1 cellular context compared by ENCODE assay signal in genomic region chr4:15655223-15656037, GRCh38.
TF ChIP-seq lines count a peak whose summit lies in the region.

TSS of gene FBXL5 (minus strand) at chr4:15655357. CDS start at chr4:15655287, 70 bp downstream.

TF ChIP-seq in HepG2, 621 proteins besides CTCF, POLR2A, EP300 and RAD21 (continued from another document and continues in another):
- TF ChIP-seq ZMAT5 (CRISPR knock-in tag; IDR thresholded peaks at IDR 0.05; ENCODE audit: borderline replicate concordance, low read depth) (no peak), POLR2G (IDR thresholded peaks at IDR 0.05; ENCODE audit: low read depth, low read length) (peak; percentile 84), EZH2 (conservative IDR thresholded peaks at IDR 0.05; ENCODE audit: low read depth, low read length) (no peak), MAFK (conservative IDR thresholded peaks at IDR 0.05 in 1 of 2, IDR thresholded peaks at IDR 0.05 in 1 of 2; ENCODE audit: low read length in 2 of 2) (no peak), THAP7 (CRISPR knock-in tag; IDR thresholded peaks at IDR 0.05) (0 out of 2 replicates have a peak, but pooled peaks have one; percentile 51), FOXA3 (CRISPR knock-in tag; IDR thresholded peaks at IDR 0.05) (0 out of 2 replicates have a peak, but pooled peaks have one; percentile 12), EEA1 (CRISPR knock-in tag; IDR thresholded peaks at IDR 0.05; ENCODE audit: borderline replicate concordance) (no peak), NBN (conservative IDR thresholded peaks at IDR 0.05) (no peak), ZNF275 (CRISPR knock-in tag; IDR thresholded peaks at IDR 0.05; ENCODE audit: borderline replicate concordance) (0 out of 2 replicates have a peak, but pooled peaks have one; percentile 22), SETDB1 (CRISPR knock-in tag; IDR thresholded peaks at IDR 0.05; ENCODE audit: borderline replicate concordance) (0 out of 2 replicates have a peak, but pooled peaks have one; percentile 67), HMGXB4 (CRISPR knock-in tag; IDR thresholded peaks at IDR 0.05; ENCODE audit: borderline replicate concordance in 1 of 2, low read depth in 1 of 2) (peak; percentile 16 to 34; a peak in 3 of 4 replicates), ZNF441 (CRISPR knock-in tag; IDR thresholded peaks at IDR 0.05; ENCODE audit: borderline replicate concordance) (peak; percentile 71), ZXDC (CRISPR knock-in tag; IDR thresholded peaks at IDR 0.05) (no peak), ZNF710 (CRISPR knock-in tag; IDR thresholded peaks at IDR 0.05; ENCODE audit: borderline replicate concordance) (0 out of 2 replicates have a peak, but pooled peaks have one; percentile 48), ZNF556 (CRISPR knock-in tag; IDR thresholded peaks at IDR 0.05; ENCODE audit: borderline replicate concordance) (no peak; the same call in 1 of the 2 replicates), ZBTB1 (CRISPR knock-in tag; IDR thresholded peaks at IDR 0.05; ENCODE audit: borderline replicate concordance) (no peak), ZMYM4 (CRISPR knock-in tag; IDR thresholded peaks at IDR 0.05) (peak; percentile 79), ZEB1 (IDR thresholded peaks at IDR 0.05; ENCODE audit: insufficient replicate concordance, low read depth) (no peak), ZNF10 (CRISPR knock-in tag; IDR thresholded peaks at IDR 0.05; ENCODE audit: borderline replicate concordance, low read depth) (no peak), ZBTB43 (CRISPR knock-in tag; conservative IDR thresholded peaks at IDR 0.05) (no peak), ZBTB14 (CRISPR knock-in tag; IDR thresholded peaks at IDR 0.05) (peak; percentile 95), ZNF615 (CRISPR knock-in tag; IDR thresholded peaks at IDR 0.05; ENCODE audit: borderline replicate concordance) (no peak), LRRFIP1 (CRISPR knock-in tag; conservative IDR thresholded peaks at IDR 0.05) (no peak), ZNF496 (CRISPR knock-in tag; IDR thresholded peaks at IDR 0.05; ENCODE audit: insufficient replicate concordance) (no peak), SIN3A (IDR thresholded peaks at IDR 0.05; ENCODE audit: borderline replicate concordance, low read depth, low read length) (peak; percentile 20; the same call in 1 of the 2 replicates), ZSCAN30 (CRISPR knock-in tag; IDR thresholded peaks at IDR 0.05) (no peak), PAWR (CRISPR knock-in tag; IDR thresholded peaks at IDR 0.05; ENCODE audit: borderline replicate concordance) (no peak), CREB3 (CRISPR knock-in tag; IDR thresholded peaks at IDR 0.05) (no peak; the same call in 1 of the 2 replicates), ZNF256 (CRISPR knock-in tag; conservative IDR thresholded peaks at IDR 0.05) (no peak; the same call in none of the 2 replicates), SSRP1 (CRISPR knock-in tag; IDR thresholded peaks at IDR 0.05) (no peak), WIZ (CRISPR knock-in tag; IDR thresholded peaks at IDR 0.05) (no peak), ZNF746 (CRISPR knock-in tag; IDR thresholded peaks at IDR 0.05) (0 out of 2 replicates have a peak, but pooled peaks have one; percentile 53), ZSCAN31 (CRISPR knock-in tag; IDR thresholded peaks at IDR 0.05; ENCODE audit: low read depth) (0 out of 2 replicates have a peak, but pooled peaks have one; percentile 7), MYNN (CRISPR knock-in tag; IDR thresholded peaks at IDR 0.05; ENCODE audit: low read depth) (no peak), ZNF691 (CRISPR knock-in tag; IDR thresholded peaks at IDR 0.05; ENCODE audit: borderline replicate concordance, low read depth) (no peak), ZNF605 (CRISPR knock-in tag; IDR thresholded peaks at IDR 0.05) (peak; percentile 45; the same call in 1 of the 2 replicates), ZNF703 (CRISPR knock-in tag; IDR thresholded peaks at IDR 0.05; ENCODE audit: borderline replicate concordance) (no peak), ZKSCAN5 (CRISPR knock-in tag; IDR thresholded peaks at IDR 0.05) (no peak), PHF8 (CRISPR knock-in tag; IDR thresholded peaks at IDR 0.05) (peak; percentile 88), ZNF737 (CRISPR knock-in tag; IDR thresholded peaks at IDR 0.05; ENCODE audit: borderline replicate concordance) (0 out of 2 replicates have a peak, but pooled peaks have one; percentile 35)
